9 cellular contexts compared by ENCODE assay signal in genomic region chr10:122062831-122063674, GRCh38.
DNase-seq lines count a peak whose midpoint lies in the region; ATAC-seq, FAIRE-seq and TF ChIP-seq lines count a peak whose summit lies in the region.
"Had no signal": no experiment of that assay in that cellular context is flagged by ENCODE, and none has a peak within 500 bp of the region (broad histone marks: within the 10 kb centered on the region; RNA-seq: fewer than 3 reads in every experiment).

No MANE protein-coding gene starts in this region.

- H3K9ac ChIP-seq in SK-N-SH: no peak overlapping the region

- H3K27me3 Mint-ChIP-seq in osteocyte (ENCODE audit: unreplicated experiment): no peaks in the 10 kb centered on the region
- H3K27me3 Mint-ChIP-seq in CD4-positive, alpha-beta memory T cell: peaks cover 0 to 2% of the 10 kb centered on the region in 2 donors

- H3K27ac ChIP-seq in A549 (peak overlapping the region; percentile 97 to 98), SK-N-SH (ENCODE audit: low read depth in 2 of 2, low read length in 1 of 2) (peak overlapping the region in 1 of 2 experiments; percentile 53; a peak in 2 of 4 replicates)
- H3K27ac ChIP-seq in CD4-positive, alpha-beta memory T cell (ENCODE audit: low read depth, low read length): no peak overlapping the region

- H3K27me3 ChIP-seq in SK-N-SH (ENCODE audit: insufficient read depth): no peaks in the 10 kb centered on the region
- no peaks in the 10 kb centered on the region for H3K27me3 ChIP-seq in CD4-positive, alpha-beta memory T cell (ENCODE audit: insufficient read depth, low read length)

- H3K4me2 ChIP-seq in A549: peak overlapping the region; percentile 68
- no peak overlapping the region for H3K4me2 ChIP-seq in SK-N-SH

- TF ChIP-seq POLR2A in A549 (IDR thresholded peaks at IDR 0.05; ENCODE audit: low read length): no peak

- intact Hi-C loops in CD4-positive, alpha-beta memory T cell (cut with micrococcal nuclease): no loop called here

- FAIRE-seq in A549 (lab: Jason Lieb, UNC): peak; percentile 97
- FAIRE-seq: G401.6 had no signal

- CTCF ChIA-PET in A549 (lab: Yijun Ruan, JAX): interaction anchor here (0.6 to 6.8 kb wide), 12 partner anchors 9 to 89 kb away, joined by 3 to 45 read pairs (median 4); no protein-coding TSS in a partner anchor
- CTCF ChIA-PET in SK-N-SH (lab: Yijun Ruan, JAX): interaction anchor here (0.8 to 2.1 kb wide), 4 partner anchors 11 to 50 kb away, joined by 3 to 8 read pairs (median 4); no protein-coding TSS in a partner anchor
- CTCF ChIA-PET in CD4-positive, alpha-beta memory T cell (lab: Charles Lee; ENCODE audit: partially characterized antibody): no interaction called here

- DNase-seq in A549 (ENCODE audit: low read depth in 1 of 2, low spot score in 1 of 2): peak; percentile 95 to 99
- peak; percentile 77 for DNase-seq in HuH-7 (ENCODE audit: low spot score)
- DNase-seq in SK-N-SH: peak; percentile 36
- peak; percentile 72 for DNase-seq in fibroblast of the conjunctiva (ENCODE audit: low read depth)
- DNase-seq in osteocyte (ENCODE audit: extremely low spot score, unreplicated experiment): no peak
- no peak for DNase-seq in CD4-positive, alpha-beta memory T cell
- no peak for DNase-seq in stimulated activated CD4-positive, alpha-beta T cell treated with anti-CD3 and anti-CD28 coated beads, Interleukin-2, amount 100 ng/mL, for 24 hours

- 6% methylated on average over 13 of the region's 13 CpGs for WGBS in A549 (ENCODE audit: missing lambda C conversion rate)
- WGBS in SK-N-SH (ENCODE audit: low lambda C conversion rate): 41% methylated on average over 13 of the region's 13 CpGs

- no peaks in the 10 kb centered on the region for H3K9me2 ChIP-seq in SK-N-SH

- no peaks in the 10 kb centered on the region for H3K79me2 ChIP-seq in SK-N-SH (ENCODE audit: insufficient read depth)

- POLR2A ChIA-PET in A549 (lab: Yijun Ruan, JAX) (interaction anchor here (0.6 to 3.2 kb wide), 5 partner anchors 39 to 379 kb away, joined by 3 to 38 read pairs (median 5); partner anchors contain the start of gene ATE1), SK-N-SH (lab: Yijun Ruan, JAX) (no interaction called here)
- POLR2A ChIA-PET in CD4-positive, alpha-beta memory T cell (lab: Charles Lee; ENCODE audit: partially characterized antibody): no interaction called here

- no peak overlapping the region for H3K4me3 Mint-ChIP-seq in osteocyte (ENCODE audit: unreplicated experiment)
- H3K4me3 Mint-ChIP-seq in CD4-positive, alpha-beta memory T cell: peak overlapping the region in 1 of 8 donors; percentile 47

- H3K36me3 Mint-ChIP-seq in osteocyte (ENCODE audit: unreplicated experiment): no peaks in the 10 kb centered on the region
- H3K36me3 Mint-ChIP-seq in CD4-positive, alpha-beta memory T cell: no peaks in the 10 kb centered on the region

- TF ChIP-seq RAD21 in A549 (conservative IDR thresholded peaks at IDR 0.05 in 1 of 2, IDR thresholded peaks at IDR 0.05 in 1 of 2) (peak; percentile 36 to 57; a peak in 4 of 5 replicates), SK-N-SH (IDR thresholded peaks at IDR 0.05; ENCODE audit: low read length) (no peak)

- no peak for TF ChIP-seq CTCF in A549 (IDR thresholded peaks at IDR 0.05)
- no peak for TF ChIP-seq CTCF in SK-N-SH (IDR thresholded peaks at IDR 0.05)
- no peak for TF ChIP-seq CTCF in osteocyte (IDR thresholded peaks at IDR 0.05)

- H4K20me1 ChIP-seq in SK-N-SH (ENCODE audit: insufficient read depth): no peaks in the 10 kb centered on the region

- no peak overlapping the region for H3K4me3 ChIP-seq in A549
- H3K4me3 ChIP-seq in SK-N-SH (ENCODE audit: low read depth in 2 of 2, low read length in 1 of 2): no peak overlapping the region
- H3K4me3 ChIP-seq in CD4-positive, alpha-beta memory T cell (ENCODE audit: low read length in 2 of 2): no peak overlapping the region

- H3K27ac Mint-ChIP-seq in osteocyte (ENCODE audit: unreplicated experiment): peak overlapping the region; percentile 91
- H3K27ac Mint-ChIP-seq in CD4-positive, alpha-beta memory T cell: no peak overlapping the region

- H3F3A ChIP-seq in SK-N-SH (replicated peaks; ENCODE audit: insufficient read depth): no peaks in the 10 kb centered on the region

- H2AFZ ChIP-seq in SK-N-SH (ENCODE audit: low read depth): peak overlapping the region; percentile 65

- H3K4me1 Mint-ChIP-seq in osteocyte (ENCODE audit: unreplicated experiment): peaks cover 25% of the 10 kb centered on the region
- no peaks in the 10 kb centered on the region for H3K4me1 Mint-ChIP-seq in CD4-positive, alpha-beta memory T cell

- peaks cover 6% of the 10 kb centered on the region for H3K9me3 Mint-ChIP-seq in osteocyte (ENCODE audit: unreplicated experiment)
- peaks cover 0 to 7% (median 4%) of the 10 kb centered on the region in 8 donors for H3K9me3 Mint-ChIP-seq in CD4-positive, alpha-beta memory T cell

- peaks cover 10% of the 10 kb centered on the region for H3K9me3 ChIP-seq in A549
- no peaks in the 10 kb centered on the region for H3K9me3 ChIP-seq in SK-N-SH
- no peaks in the 10 kb centered on the region for H3K9me3 ChIP-seq in CD4-positive, alpha-beta memory T cell (ENCODE audit: control insufficient read depth in 1 of 2, low read length in 2 of 2)

- no peaks in the 10 kb centered on the region for H3K36me3 ChIP-seq in SK-N-SH (replicated peaks in 1 of 2; ENCODE audit: control insufficient read depth in 1 of 2, insufficient read depth in 2 of 2, low read length in 1 of 2)
- H3K36me3 ChIP-seq in CD4-positive, alpha-beta memory T cell (ENCODE audit: insufficient read depth, low read length): no peaks in the 10 kb centered on the region

- H3K4me1 ChIP-seq in A549: peaks cover 56% of the 10 kb centered on the region
- H3K4me1 ChIP-seq in SK-N-SH (ENCODE audit: control insufficient read depth in 1 of 2, insufficient read depth in 2 of 2, low read depth in 1 of 2, low read length in 1 of 2): peaks cover 0 to 3% of the 10 kb centered on the region in 2 experiments; a peak in 2 of 4 replicates
- no peaks in the 10 kb centered on the region for H3K4me1 ChIP-seq in CD4-positive, alpha-beta memory T cell (ENCODE audit: insufficient read depth, low read length)

- peak; percentile 98 to 100 for ATAC-seq in A549
- ATAC-seq in HG02885 (IDR thresholded peaks at IDR 0.05; ENCODE audit: poor library complexity, unreplicated experiment): no peak

- TF ChIP-seq EP300 in A549 (IDR thresholded peaks at IDR 0.05) (peak; percentile 92 to 95), SK-N-SH (IDR thresholded peaks at IDR 0.05; ENCODE audit: borderline replicate concordance in 1 of 2, low read depth in 1 of 2, low read length in 1 of 2) (no peak)

TF ChIP-seq in A549, 52 proteins besides CTCF, POLR2A, EP300 and RAD21 (continues in another document):
- TF ChIP-seq NR3C1 (IDR thresholded peaks at IDR 0.05) (no peak), GATA3 (IDR thresholded peaks at IDR 0.05; ENCODE audit: borderline replicate concordance) (peak; percentile 93), HOXB13 (CRISPR knock-in tag; IDR thresholded peaks at IDR 0.05; ENCODE audit: low read depth) (peak; percentile 78; the same call in 1 of the 2 replicates), FOXS1 (CRISPR knock-in tag; IDR thresholded peaks at IDR 0.05) (no peak; the same call in 1 of the 2 replicates), JUN (IDR thresholded peaks at IDR 0.05) (peak; percentile 93 to 96), SREBF2 (IDR thresholded peaks at IDR 0.05) (no peak), ATOH8 (CRISPR knock-in tag; IDR thresholded peaks at IDR 0.05; ENCODE audit: low read depth) (peak; percentile 62; the same call in 1 of the 2 replicates), NFE2L2 (conservative IDR thresholded peaks at IDR 0.05; ENCODE audit: low read length) (no peak), HOXB5 (CRISPR knock-in tag; IDR thresholded peaks at IDR 0.05) (peak; percentile 77)

TF ChIP-seq in SK-N-SH, 30 proteins besides CTCF, POLR2A, EP300 and RAD21:
- TF ChIP-seq CHD2 (IDR thresholded peaks at IDR 0.05; ENCODE audit: low read length, partially characterized antibody) (no peak), FOSL2 (IDR thresholded peaks at IDR 0.05; ENCODE audit: borderline replicate concordance, low read depth) (peak; percentile 77), POLR2AphosphoS5 (IDR thresholded peaks at IDR 0.05; ENCODE audit: low read depth, low read length) (no peak), PBX3 (IDR thresholded peaks at IDR 0.05) (peak; percentile 66), SMC3 (IDR thresholded peaks at IDR 0.05; ENCODE audit: low read depth, low read length) (no peak), MAX (IDR thresholded peaks at IDR 0.05; ENCODE audit: low read depth) (peak; percentile 47; the same call in 1 of the 2 replicates), JUND (IDR thresholded peaks at IDR 0.05) (peak; percentile 55), TEAD4 (IDR thresholded peaks at IDR 0.05; ENCODE audit: borderline replicate concordance, insufficient read depth) (no peak)

Comparison
In these comparisons a context has a peak if more than half of its experiments do, and no peak if none do; other contexts are left out.
1. DNase-seq: peak in A549 (2 of 2), HuH-7 (single experiment), SK-N-SH (single experiment) and fibroblast of the conjunctiva (single experiment); none in osteocyte (single experiment), CD4-positive, alpha-beta memory T cell (0 of 5) and stimulated activated CD4-positive, alpha-beta T cell treated with anti-CD3 and anti-CD28 coated beads, Interleukin-2, amount 100 ng/mL, for 24 hours (0 of 2).
2. Of the 12 proteins assayed by ChIP-seq in both A549 and SK-N-SH: peak only in A549: CHD2, EP300, RAD21, SMC3 and USF2; only in SK-N-SH: none; in both: FOSL2, MAX and PBX3; in neither: 4.